Comparison of ENCODE assay signal across 9 cellular contexts in the genomic region with DNA sequence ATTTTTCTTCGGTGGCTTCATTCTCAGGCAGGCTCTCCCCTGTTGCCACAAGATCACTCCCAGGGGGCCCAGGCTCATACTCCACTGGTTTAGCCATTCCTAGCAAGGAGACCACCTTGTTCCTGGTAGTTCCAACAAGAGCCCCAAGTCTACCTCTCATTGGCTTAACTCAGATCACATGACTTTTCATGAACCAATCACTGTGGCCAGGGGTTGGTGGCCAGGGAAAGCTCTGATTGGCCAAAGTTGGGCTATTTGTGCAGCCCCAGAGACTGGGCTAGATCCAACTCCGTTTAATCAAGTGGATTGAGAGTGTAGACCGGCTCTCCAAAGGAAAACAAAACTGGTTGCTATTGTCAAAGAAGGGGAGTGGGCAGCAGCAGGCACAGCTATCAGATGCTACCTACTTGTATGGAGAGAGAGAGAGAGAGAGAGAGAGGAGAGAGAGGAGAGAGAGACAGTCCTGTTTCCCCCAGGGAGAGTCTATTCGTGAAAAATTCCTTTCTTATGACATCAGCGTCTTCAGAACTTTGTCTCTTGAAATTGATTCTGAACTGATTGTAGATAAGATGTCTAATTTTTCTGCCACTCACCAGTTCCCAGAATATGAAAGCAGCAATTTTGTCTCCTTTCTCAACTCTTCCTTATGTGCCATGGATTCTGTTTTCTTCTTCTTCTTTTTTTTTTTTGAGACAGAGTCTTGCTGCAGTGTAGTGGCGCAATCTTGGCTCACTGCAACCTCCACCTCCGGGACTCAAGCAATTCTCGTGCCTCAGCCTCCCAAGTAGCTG. TPM values are rescaled to one million over a fixed set of nuclear protein-coding genes. Genes with fewer than 3 reads are reported as not detected.
A peak's percentile ranks its signal among the peaks of the same experiment; 100 is the strongest.
DNase-seq lines count a peak whose midpoint lies in the region; ATAC-seq and TF ChIP-seq lines count a peak whose summit lies in the region.
"Had no signal": no experiment of that assay in that cellular context is flagged by ENCODE, and none has a peak within 500 bp of the region (broad histone marks: within the 10 kb centered on the region; RNA-seq: fewer than 3 reads in every experiment).

No MANE protein-coding gene starts in this region.

- peak overlapping the region; percentile 72 for H4K5ac ChIP-seq in IMR-90 (ENCODE audit: low read depth, low read length)

- peak overlapping the region; percentile 55 for H3K4ac ChIP-seq in IMR-90 (ENCODE audit: low read depth, low read length)

- in situ Hi-C loops in IMR-90 (cut with MboI; ENCODE audit: low sequenced_read_pairs), result no loop called here

- H4K20me1 ChIP-seq in IMR-90 (ENCODE audit: insufficient read depth, low read length), result no peaks in the 10 kb centered on the region

- peak; percentile 44 for ATAC-seq in IMR-90 (ENCODE audit: low read depth)
- ATAC-seq in upper lobe of right lung, result no peak
- ATAC-seq in GM21367 (IDR thresholded peaks at IDR 0.05; ENCODE audit: unreplicated experiment), result no peak

- peak overlapping the region; percentile 31; the same call in 1 of the 2 replicates for H2BK20ac ChIP-seq in IMR-90 (ENCODE audit: low read depth, low read length)

- TF ChIP-seq POLR2A in IMR-90 (IDR thresholded peaks at IDR 0.05; ENCODE audit: low read depth, low read length) (no peak), spleen (IDR thresholded peaks at IDR 0.05) (no peak)

- H2BK5ac ChIP-seq in IMR-90 (ENCODE audit: low read depth, low read length, poor library complexity, severe bottlenecking), result peak overlapping the region; percentile 17

- POLR2A ChIA-PET in IMR-90 (lab: Charles Lee; ENCODE audit: unreplicated experiment), result no interaction called here

- H2BK120ac ChIP-seq in IMR-90 (ENCODE audit: low read depth, low read length), result peak overlapping the region; percentile 72

- H3K9me3 ChIP-seq in IMR-90 (ENCODE audit: control insufficient read depth, insufficient read depth, low read length), result 0 out of 2 replicates have a peak, but pooled peaks cover 2% of the 10 kb centered on the region
- H3K9me3 ChIP-seq in upper lobe of right lung, result no peaks in the 10 kb centered on the region
- no peaks in the 10 kb centered on the region for H3K9me3 ChIP-seq in spleen

- no peak overlapping the region for H3K56ac ChIP-seq in IMR-90 (ENCODE audit: extremely low read depth, insufficient read depth, low read length)

- H2AK5ac ChIP-seq in IMR-90 (ENCODE audit: low read depth, low read length), result peak overlapping the region; percentile 14; the same call in 1 of the 2 replicates

- peak overlapping the region in 1 of 2 experiments; percentile 38; a peak in 2 of 4 replicates for H4K8ac ChIP-seq in IMR-90 (ENCODE audit: low read depth in 2 of 2, low read length in 2 of 2)

- CTCF ChIA-PET in IMR-90 (lab: Yijun Ruan, JAX), result interaction anchor here (0.6 to 0.7 kb wide), 2 partner anchors 23 to 130 kb away, joined by 3 to 4 read pairs; no protein-coding TSS in a partner anchor

- H3K36me3 ChIP-seq in IMR-90 (ENCODE audit: control insufficient read depth, insufficient read depth, low read length) (peaks cover 17% of the 10 kb centered on the region; the same call in 1 of the 2 replicates), upper lobe of right lung (no peaks in the 10 kb centered on the region), spleen (no peaks in the 10 kb centered on the region)

- H4K91ac ChIP-seq in IMR-90 (ENCODE audit: insufficient read depth, low read depth, low read length), result peak overlapping the region; percentile 14; the same call in 1 of the 2 replicates

- dilution Hi-C loops in IMR-90 (cut with HindIII; ENCODE audit: low sequenced_read_pairs, unreplicated experiment), result no loop called here

- no peak for TF ChIP-seq CTCF in AG10803 (conservative IDR thresholded peaks at IDR 0.05; ENCODE audit: low read length)
- no peak for TF ChIP-seq CTCF in IMR-90 (conservative IDR thresholded peaks at IDR 0.05; ENCODE audit: low read depth, low read length)
- TF ChIP-seq CTCF in upper lobe of right lung (IDR thresholded peaks at IDR 0.05), result no peak
- no peak for TF ChIP-seq CTCF in spleen (IDR thresholded peaks at IDR 0.05 in 8 of 11, conservative IDR thresholded peaks at IDR 0.05 in 3 of 11)

- 0 out of 2 replicates have a peak, but pooled peaks cover 4% of the 10 kb centered on the region for H3K9me1 ChIP-seq in IMR-90 (ENCODE audit: insufficient read depth, low read length)

- 57% methylated on average over 2 of the region's 8 CpGs; no CpG with 5 or more reads in 1 of the 2 experiments for WGBS in IMR-90 (ENCODE audit: extremely low coverage in 2 of 2, insufficient read length in 1 of 2), 2 experiments
- 65 to 80% (median 70%) methylated on average over 8 of the region's 8 CpGs for WGBS in spleen, 5 donors

- DNase-seq in AG10803 (ENCODE audit: low read depth) (peak; percentile 56), IMR-90 (peak; percentile 70), T1000 (lab: John Stamatoyannopoulos, UW) (peak; percentile 58), iPS-NIHi11 (ENCODE audit: low spot score) (peak; percentile 84), upper lobe of right lung (no peak), spleen (no peak)
- DNase-seq in activated CD8-positive, alpha-beta memory T cell treated with anti-CD3 and anti-CD28 coated beads for 24 hours, result no peak
- DNase-seq: DMS79 had no signal

- BruUV-seq in IMR-90 (replicated peaks; lab: Mats Ljungman, UMichigan), result no TSS peak

- TF ChIP-seq RAD21 in IMR-90 (IDR thresholded peaks at IDR 0.05; ENCODE audit: low read length), result no peak

- H3K4me3 ChIP-seq in AG10803 (ENCODE audit: low read length) (no peak overlapping the region), IMR-90 (ENCODE audit: insufficient read depth, low read depth, low read length) (no peak overlapping the region), upper lobe of right lung (no peak overlapping the region), spleen (no peak overlapping the region)

- H3K4me1 ChIP-seq in IMR-90 (ENCODE audit: control insufficient read depth, insufficient read depth, low read length), result peaks cover 3% of the 10 kb centered on the region
- H3K4me1 ChIP-seq in upper lobe of right lung, result no peaks in the 10 kb centered on the region
- H3K4me1 ChIP-seq in spleen, result peaks cover 0 to 3% (median 0%) of the 10 kb centered on the region in 6 donors

- H3K79me1 ChIP-seq in IMR-90 (ENCODE audit: low read depth in 1 of 2, low read length in 2 of 2), result no peaks in the 10 kb centered on the region

- H3K18ac ChIP-seq in IMR-90 (ENCODE audit: low read depth, low read length), result peak overlapping the region; percentile 29; the same call in 1 of the 2 replicates

- no peak overlapping the region for H3K23ac ChIP-seq in IMR-90 (ENCODE audit: low read depth, low read length)

- H2AK9ac ChIP-seq in IMR-90 (replicated peaks; ENCODE audit: low read depth, low read length, poor library complexity), result no peak overlapping the region

- no peak overlapping the region for H3K9ac ChIP-seq in IMR-90 (ENCODE audit: low read depth, low read length)

- peak overlapping the region; percentile 42; the same call in 1 of the 2 replicates for H3K4me2 ChIP-seq in IMR-90 (ENCODE audit: low read depth, low read length)

- intact Hi-C loops in IMR-90 (cut with micrococcal nuclease) (no loop called here), upper lobe of right lung (cut with DNase I) (no loop called here), spleen (cut with DNase I; ENCODE audit: low total_unique reads) (no loop called here)

- peak overlapping the region; percentile 54; the same call in 1 of the 2 replicates for H3K14ac ChIP-seq in IMR-90 (replicated peaks; ENCODE audit: low read depth, low read length)

- H2BK15ac ChIP-seq in IMR-90 (ENCODE audit: low read depth, low read length), result peak overlapping the region; percentile 37; the same call in 1 of the 3 replicates

- H3K27ac ChIP-seq in IMR-90 (ENCODE audit: insufficient read depth, low read length) (0 out of 2 replicates have a peak overlapping the region, but pooled peaks have one; percentile 33), upper lobe of right lung (no peak overlapping the region), spleen (peak overlapping the region in 3 of 8 donors; percentile 14 to 49 (median 23))

- H2AFZ ChIP-seq in IMR-90 (replicated peaks; ENCODE audit: low read length, poor library complexity), result peak overlapping the region; percentile 67

- H3K27me3 ChIP-seq in IMR-90 (ENCODE audit: control insufficient read depth, insufficient read depth, low read length) (no peaks in the 10 kb centered on the region), upper lobe of right lung (no peaks in the 10 kb centered on the region), spleen (replicated peaks in 1 of 7) (no peaks in the 10 kb centered on the region)

TF ChIP-seq in IMR-90, 13 proteins besides CTCF, POLR2A, EP300 and RAD21 (continues in another document):
- TF ChIP-seq CHD1 (IDR thresholded peaks at IDR 0.05; ENCODE audit: low read depth, low read length) (no peak), RFX5 (IDR thresholded peaks at IDR 0.05; ENCODE audit: low read depth, low read length) (no peak), CEBPB (IDR thresholded peaks at IDR 0.05; ENCODE audit: low read depth, low read length) (peak; percentile 68), USF2 (IDR thresholded peaks at IDR 0.05; ENCODE audit: low read depth, low read length) (0 out of 2 replicates have a peak, but pooled peaks have one; percentile 8), SMC3 (IDR thresholded peaks at IDR 0.05; ENCODE audit: low read depth, low read length) (no peak)

RNA-seq across cellular contexts. Expression of gene CEACAM19, which starts 5.9 kb away (rescaled TPM):
- total RNA-seq in IMR-90 (2012; rRNA removed) (0.56 and 0.72 TPM in 2 replicates), upper lobe of right lung (7.6 TPM), spleen (1 to 10 TPM; 2.3 to 6.8 (median 4.3) TPM)
- polyA plus RNA-seq in IMR-90 (2012; rRNA removed) (9.3 and 10.3 TPM in 2 replicates), spleen (1 to 10 TPM; 1.0 to 3.9 (median 3.5) TPM)
- 2.6 and 5.9 TPM in 2 replicates for polyA plus RNA-seq in IMR-90 (2012; cell fraction: cytosol; rRNA removed)
- polyA plus RNA-seq in IMR-90 (2012; cell fraction: nucleus; rRNA removed; ENCODE audit: low replicate concordance), result 70.3 and 80.1 TPM in 2 replicates

RNA-seq across cellular contexts. Expression of gene CEACAM16, which starts 21.7 kb away (rescaled TPM):
- total RNA-seq in IMR-90 (2012; rRNA removed) (not detected in 2 replicates), upper lobe of right lung (not detected), spleen (not detected)
- polyA plus RNA-seq in IMR-90 (2012; rRNA removed) (not detected in 2 replicates), spleen (not detected)
- polyA plus RNA-seq in IMR-90 (2012; cell fraction: cytosol; rRNA removed), result not detected in 2 replicates
- not detected in 2 replicates for polyA plus RNA-seq in IMR-90 (2012; cell fraction: nucleus; rRNA removed; ENCODE audit: low replicate concordance)

RNA-seq across cellular contexts. Expression of gene PVR, which starts 33.5 kb away (rescaled TPM):
- total RNA-seq in IMR-90 (2012; rRNA removed) (93.0 and 106 TPM in 2 replicates), upper lobe of right lung (40.8 TPM), spleen (10 to 100 TPM; 10.2 to 18.4 (median 15.9) TPM)
- polyA plus RNA-seq in IMR-90 (2012; rRNA removed) (117 and 122 TPM in 2 replicates), spleen (1 to 10 TPM; 2.0 to 6.1 (median 3.5) TPM)
- 62.8 and 141 TPM in 2 replicates for polyA plus RNA-seq in IMR-90 (2012; cell fraction: cytosol; rRNA removed)
- polyA plus RNA-seq in IMR-90 (2012; cell fraction: nucleus; rRNA removed; ENCODE audit: low replicate concordance), result 130 and 154 TPM in 2 replicates

Comparison
In these comparisons a context has a peak if more than half of its experiments do, and no peak if none do; other contexts are left out.
1. DNase-seq: peak in AG10803 (single experiment), IMR-90 (single experiment), T1000 (single experiment) and iPS-NIHi11 (single experiment); none in upper lobe of right lung (single experiment), spleen (single experiment) and activated CD8-positive, alpha-beta memory T cell treated with anti-CD3 and anti-CD28 coated beads for 24 hours (single experiment).